In the genomic region with DNA sequence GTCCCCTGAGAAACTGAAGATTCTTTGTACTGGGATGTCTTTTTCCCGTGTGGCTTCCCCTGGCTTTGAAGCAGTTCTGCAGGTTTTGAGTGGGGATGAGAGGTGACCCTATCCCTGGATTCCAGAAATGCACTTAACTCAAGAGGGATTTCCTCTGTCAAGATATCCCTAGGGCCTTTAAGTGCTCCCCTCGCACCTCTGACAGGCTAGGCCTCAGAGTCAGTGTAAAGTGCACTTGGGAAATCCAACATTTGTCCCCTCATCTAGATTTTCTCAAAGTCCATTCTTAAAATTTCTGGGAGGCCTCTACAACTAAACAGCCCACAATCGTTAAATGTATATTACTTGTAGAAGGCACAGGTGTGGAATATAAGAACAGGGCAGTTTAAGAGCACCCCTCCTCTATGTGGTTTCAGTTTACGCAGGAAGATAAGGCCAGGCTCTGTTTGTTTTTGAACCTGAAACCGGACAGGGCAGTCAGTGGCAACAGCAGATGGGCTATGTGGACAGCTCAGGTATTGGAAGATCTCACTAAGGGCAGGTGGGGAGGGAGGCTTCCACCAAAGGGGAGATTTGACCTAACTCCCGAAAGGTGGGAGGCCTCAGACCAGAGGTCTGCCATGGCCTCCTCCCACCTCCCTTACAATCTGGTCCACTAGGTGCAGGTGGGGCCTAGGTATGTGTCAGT, we compare ENCODE assay signal across 1 cellular context.
TF ChIP-seq lines count a peak whose summit lies in the region.

No MANE protein-coding gene starts in this region.

TF ChIP-seq in H1, 55 proteins besides CTCF, POLR2A, EP300 and RAD21:
- TF ChIP-seq POU5F1 (IDR thresholded peaks at IDR 0.05; ENCODE audit: low read depth, low read length) (no peak), NRF1 (IDR thresholded peaks at IDR 0.05; ENCODE audit: low read depth, low read length) (no peak), BACH1 (IDR thresholded peaks at IDR 0.05; ENCODE audit: low read length) (no peak), ZNF274 (IDR thresholded peaks at IDR 0.05; ENCODE audit: borderline replicate concordance, extremely low read depth, low read length) (no peak), KDM5A (IDR thresholded peaks at IDR 0.05; ENCODE audit: low read length) (no peak), KDM4A (IDR thresholded peaks at IDR 0.05; ENCODE audit: low read depth, low read length, severe bottlenecking) (no peak), TBP (IDR thresholded peaks at IDR 0.05; ENCODE audit: low read depth, low read length) (no peak), SRF (IDR thresholded peaks at IDR 0.05; ENCODE audit: low read depth, low read length) (no peak), BCL11A (IDR thresholded peaks at IDR 0.05; ENCODE audit: low read depth in 2 of 2, low read length in 2 of 2) (no peak)
- TF ChIP-seq, protein P1, sequence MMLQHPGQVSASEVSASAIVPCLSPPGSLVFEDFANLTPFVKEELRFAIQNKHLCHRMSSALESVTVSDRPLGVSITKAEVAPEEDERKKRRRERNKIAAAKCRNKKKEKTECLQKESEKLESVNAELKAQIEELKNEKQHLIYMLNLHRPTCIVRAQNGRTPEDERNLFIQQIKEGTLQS (IDR thresholded peaks at IDR 0.05; ENCODE audit: insufficient read depth, low read depth, low read length): no peak
